ENCODE assay signal across 19 cellular contexts in genomic region chr3:102400142-102400541, GRCh38. TPM values are rescaled to one million over a fixed set of nuclear protein-coding genes. Genes with fewer than 3 reads are reported as not detected.
DNase-seq lines count a peak whose midpoint lies in the region; ATAC-seq and TF ChIP-seq lines count a peak whose summit lies in the region.
"Had no signal": no experiment of that assay in that cellular context is flagged by ENCODE, and none has a peak within 500 bp of the region (broad histone marks: within the 10 kb centered on the region; RNA-seq: fewer than 3 reads in every experiment).

No MANE protein-coding gene starts in this region.

- no peaks in the 10 kb centered on the region for H3K27me3 Mint-ChIP-seq in Calu3 (ENCODE audit: unreplicated experiment)
- H3K27me3 Mint-ChIP-seq: activated naive CD8-positive, alpha-beta T cell treated with anti-CD3 and anti-CD28 coated beads, Interleukin-2, amount 50 U/mL, for 24 hours had no signal

- BruUV-seq in Calu3 (replicated peaks; lab: Mats Ljungman, UMichigan) (no TSS peak), PC-3 (replicated peaks; lab: Mats Ljungman, UMichigan) (no TSS peak)

- no peak for TF ChIP-seq EP300 in neural cell (conservative IDR thresholded peaks at IDR 0.05; ENCODE audit: poor library complexity, severe bottlenecking)

- peaks cover 6% of the 10 kb centered on the region for H3F3A ChIP-seq in PC-3 (ENCODE audit: low read length, unreplicated experiment)
- H3F3A ChIP-seq in neural cell (ENCODE audit: insufficient read depth, low read length, poor library complexity, severe bottlenecking): no peaks in the 10 kb centered on the region

- peaks cover 34% of the 10 kb centered on the region for H3K4me1 ChIP-seq in PC-3 (ENCODE audit: insufficient read depth, low read length)
- H3K4me1 ChIP-seq: colonic mucosa had no signal

- H3K4me3 Mint-ChIP-seq in Calu3 (ENCODE audit: low read depth, unreplicated experiment): no peak overlapping the region
- H3K4me3 Mint-ChIP-seq: activated CD8-positive, alpha-beta T cell treated with anti-CD3 and anti-CD28 coated beads for 36 hours; activated naive CD8-positive, alpha-beta T cell treated with anti-CD3 and anti-CD28 coated beads, Interleukin-2, amount 50 U/mL, for 24 hours; activated T-helper 1 cell treated with anti-CD3 and anti-CD28 coated beads, Interleukin-12 subunit alpha, Interleukin-12 subunit beta, Interleukin-2, Interleukin-4 antibody, amounts not matched to agents 30 ng/mL and 10 ng/mL and 1 ng/mL, durations not matched to agents 14 hours and 24 hours and 36 hours; stimulated activated naive CD8-positive, alpha-beta T cell treated with anti-CD3 and anti-CD28 coated beads, Interleukin-15, Interleukin-2, amounts not matched to agents 100 ng/mL and 50 ng/mL, for 24 hours had no signal

- H3K27ac Mint-ChIP-seq in Calu3 (ENCODE audit: unreplicated experiment): peak overlapping the region; percentile 83
- H3K27ac Mint-ChIP-seq: activated CD8-positive, alpha-beta T cell treated with anti-CD3 and anti-CD28 coated beads for 36 hours; activated naive CD8-positive, alpha-beta T cell treated with anti-CD3 and anti-CD28 coated beads, Interleukin-2, amount 50 U/mL, for 24 hours; activated T-helper 1 cell treated with anti-CD3 and anti-CD28 coated beads, Interleukin-12 subunit alpha, Interleukin-12 subunit beta, Interleukin-2, Interleukin-4 antibody, amounts not matched to agents 30 ng/mL and 10 ng/mL and 1 ng/mL, durations not matched to agents 14 hours and 24 hours and 36 hours had no signal

- H3K4me1 Mint-ChIP-seq in Calu3 (ENCODE audit: low read depth, unreplicated experiment): peaks cover 20% of the 10 kb centered on the region
- H3K4me1 Mint-ChIP-seq: activated naive CD8-positive, alpha-beta T cell treated with anti-CD3 and anti-CD28 coated beads, Interleukin-2, amount 50 U/mL, for 24 hours had no signal

- H2AFZ ChIP-seq in PC-3 (ENCODE audit: low read length): peak overlapping the region; percentile 18
- no peak overlapping the region for H2AFZ ChIP-seq in neural cell (ENCODE audit: low read depth, low read length)

- DNase-seq in Calu3: no peak
- peak; percentile 64 for DNase-seq in PC-3
- peak; percentile 6 for DNase-seq in epithelial cell of esophagus (ENCODE audit: low read depth)
- DNase-seq in SKM-1 (lab: John Stamatoyannopoulos, UW; ENCODE audit: unreplicated experiment): no peak
- no peak for DNase-seq in H7
- DNase-seq in NCI-H1105 treated with DMSO at 0.1 percent for 48 hours (lab: John Stamatoyannopoulos, UW): no peak
- DNase-seq: activated CD8-positive, alpha-beta T cell treated with anti-CD3 and anti-CD28 coated beads for 36 hours; activated naive CD8-positive, alpha-beta T cell treated with anti-CD3 and anti-CD28 coated beads, Interleukin-2, amount 50 U/mL, for 24 hours; colonic mucosa; DMS 273 treated with DMSO at 0.1 percent for 48 hours; NCI-H2029; NCI-H524 treated with DMSO at 0.1 percent for 48 hours; posterior cingulate gyrus; WERI-Rb-1 had no signal

- TF ChIP-seq RAD21 in neural cell (conservative IDR thresholded peaks at IDR 0.05): no peak

- H3K79me2 ChIP-seq in PC-3 (ENCODE audit: low read length): no peaks in the 10 kb centered on the region
- no peaks in the 10 kb centered on the region for H3K79me2 ChIP-seq in neural cell (replicated peaks; ENCODE audit: insufficient read depth, low read length)

- H3K9me2 ChIP-seq in PC-3 (replicated peaks; ENCODE audit: low read length) (no peaks in the 10 kb centered on the region), neural cell (ENCODE audit: insufficient read depth, low read length) (no peaks in the 10 kb centered on the region)

- H3K9ac ChIP-seq in PC-3 (ENCODE audit: low read length) (peak overlapping the region; percentile 36; the same call in 1 of the 2 replicates), neural cell (ENCODE audit: low read length) (no peak overlapping the region)

- no peaks in the 10 kb centered on the region for H3K36me3 Mint-ChIP-seq in Calu3 (ENCODE audit: insufficient read depth, unreplicated experiment)

- H3K36me3 ChIP-seq in PC-3 (ENCODE audit: low read depth, low read length): no peaks in the 10 kb centered on the region
- H3K36me3 ChIP-seq in neural cell (ENCODE audit: insufficient read depth, low read length): no peaks in the 10 kb centered on the region
- H3K36me3 ChIP-seq in H7 (replicated peaks; ENCODE audit: control insufficient read depth, insufficient read depth, low read length): no peaks in the 10 kb centered on the region
- H3K36me3 ChIP-seq: colonic mucosa, WERI-Rb-1 had no signal

- ATAC-seq in PC-3: peak; percentile 70
- ATAC-seq in GM21526 (IDR thresholded peaks at IDR 0.05; ENCODE audit: low FRiP score, unreplicated experiment): no peak
- ATAC-seq: activated CD8-positive, alpha-beta T cell treated with anti-CD3 and anti-CD28 coated beads for 36 hours; activated naive CD8-positive, alpha-beta T cell treated with anti-CD3 and anti-CD28 coated beads, Interleukin-2, amount 50 U/mL, for 24 hours had no signal

- H3K27me3 ChIP-seq in PC-3 (ENCODE audit: low read length): no peaks in the 10 kb centered on the region
- no peaks in the 10 kb centered on the region for H3K27me3 ChIP-seq in neural cell (ENCODE audit: insufficient read depth, low read depth, low read length)
- H3K27me3 ChIP-seq in H7 (ENCODE audit: control insufficient read depth, insufficient read depth, low read length): no peaks in the 10 kb centered on the region
- H3K27me3 ChIP-seq: colonic mucosa had no signal

- no peaks in the 10 kb centered on the region for H3K9me3 Mint-ChIP-seq in Calu3 (ENCODE audit: low read depth, unreplicated experiment)
- H3K9me3 Mint-ChIP-seq: activated CD8-positive, alpha-beta T cell treated with anti-CD3 and anti-CD28 coated beads for 36 hours; activated naive CD8-positive, alpha-beta T cell treated with anti-CD3 and anti-CD28 coated beads, Interleukin-2, amount 50 U/mL, for 24 hours; activated T-helper 1 cell treated with anti-CD3 and anti-CD28 coated beads, Interleukin-12 subunit alpha, Interleukin-12 subunit beta, Interleukin-2, Interleukin-4 antibody, amounts not matched to agents 30 ng/mL and 10 ng/mL and 1 ng/mL, durations not matched to agents 14 hours and 24 hours and 36 hours; stimulated activated naive CD8-positive, alpha-beta T cell treated with anti-CD3 and anti-CD28 coated beads, Interleukin-15, Interleukin-2, amounts not matched to agents 100 ng/mL and 50 ng/mL, for 24 hours had no signal

- H3K9me3 ChIP-seq in PC-3 (ENCODE audit: low read length): no peaks in the 10 kb centered on the region
- no peaks in the 10 kb centered on the region for H3K9me3 ChIP-seq in neural cell (ENCODE audit: low read length)
- H3K9me3 ChIP-seq: colonic mucosa had no signal

- POLR2A ChIA-PET in PC-3 (lab: Charles Lee; ENCODE audit: unreplicated experiment): interaction anchor here (0.6 kb wide), 1 partner anchor 131 kb away, joined by 4 read pairs; no protein-coding TSS in a partner anchor

- H3K27ac ChIP-seq in PC-3 (ENCODE audit: low read length) (peak overlapping the region; percentile 86), neural cell (ENCODE audit: low read length) (no peak overlapping the region)
- H3K27ac ChIP-seq: colonic mucosa, WERI-Rb-1 had no signal

- intact Hi-C loops in Calu3 (cut with micrococcal nuclease; ENCODE audit: unreplicated experiment) (loop anchor here (10.0 kb wide), 1 partner anchor 55 kb away; no protein-coding TSS in a partner anchor), PC-3 (cut with micrococcal nuclease) (loop anchor here (1.0 to 10.0 kb wide), 4 partner anchors 45 to 162 kb away; no protein-coding TSS in a partner anchor)

- CTCF ChIA-PET in Calu3 (lab: Charles Lee) (no interaction called here), PC-3 (lab: Charles Lee) (no interaction called here)

- TF ChIP-seq CTCF in Calu3 (IDR thresholded peaks at IDR 0.05; ENCODE audit: unreplicated experiment) (no peak), PC-3 (conservative IDR thresholded peaks at IDR 0.05; ENCODE audit: low read depth, low read length) (no peak), epithelial cell of esophagus (IDR thresholded peaks at IDR 0.05; ENCODE audit: insufficient read depth, low read depth, low read length, missing control alignments) (no peak), neural cell (IDR thresholded peaks at IDR 0.05; ENCODE audit: poor library complexity, severe bottlenecking) (no peak)

- H3K4me2 ChIP-seq in PC-3 (ENCODE audit: low read length) (peak overlapping the region; percentile 55), neural cell (ENCODE audit: low read length) (no peak overlapping the region)

- H4K20me1 ChIP-seq in PC-3 (ENCODE audit: low read length) (no peaks in the 10 kb centered on the region), neural cell (ENCODE audit: insufficient read depth) (no peaks in the 10 kb centered on the region)

- H3K4me3 ChIP-seq in PC-3 (ENCODE audit: low read length) (no peak overlapping the region), epithelial cell of esophagus (ENCODE audit: low read length) (no peak overlapping the region), neural cell (ENCODE audit: low read length) (no peak overlapping the region), H7 (ENCODE audit: insufficient read depth, low read depth, low read length) (no peak overlapping the region)
- H3K4me3 ChIP-seq: colonic mucosa had no signal

RNA-seq across cellular contexts. Expression of gene ZPLD1, which starts 34.7 kb away (rescaled TPM):
- 0.64 and 1.2 TPM in 2 replicates for total RNA-seq in Calu3 (2022)
- total RNA-seq in PC-3 (2014; rRNA removed): 0.15 TPM in 1 of 2 replicates, not detected in the other
- polyA plus RNA-seq in neural cell: 0.50 TPM in 1 of 2 replicates, not detected in the other
- 0.35 and 0.49 TPM in 2 replicates for polyA minus RNA-seq in neural cell
- not detected in 2 replicates for total RNA-seq in H7 (2014; rRNA removed; shearing (Covaris generic))
- total RNA-seq: activated CD8-positive, alpha-beta T cell treated with anti-CD3 and anti-CD28 coated beads for 36 hours; activated T-helper 1 cell treated with anti-CD3 and anti-CD28 coated beads, Interleukin-12 subunit alpha, Interleukin-12 subunit beta, Interleukin-2, Interleukin-4 antibody, amounts not matched to agents 30 ng/mL and 10 ng/mL and 1 ng/mL, durations not matched to agents 14 hours and 24 hours and 36 hours had no signal
- polyA plus RNA-seq: esophagus had no signal

Comparison
In these comparisons a context has a peak if more than half of its experiments do, and no peak if none do; other contexts are left out.
1. DNase-seq: peak in PC-3 (single experiment) and epithelial cell of esophagus (single experiment); none in Calu3 (single experiment), SKM-1 (single experiment), H7 (single experiment) and NCI-H1105 treated with DMSO at 0.1 percent for 48 hours (single experiment).